In the genomic region with DNA sequence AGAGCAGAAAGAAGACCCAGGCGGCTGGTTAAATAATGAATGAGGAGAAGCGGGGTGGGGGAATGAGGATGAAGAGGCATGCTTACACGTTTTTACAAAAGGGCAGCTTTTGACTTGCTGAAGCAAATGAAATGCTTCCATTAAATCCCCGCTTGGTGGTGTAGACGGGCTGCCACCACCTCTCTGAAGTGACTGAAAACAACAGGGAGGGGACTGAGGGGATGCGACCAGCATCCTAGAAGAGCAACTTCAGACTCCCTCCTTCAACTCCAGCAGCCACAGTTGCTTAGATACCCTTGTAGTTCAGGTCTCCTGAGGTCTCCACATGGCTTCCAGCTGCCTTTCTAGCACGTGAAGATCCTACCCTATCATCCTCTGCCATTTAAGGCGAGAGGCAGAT, we compare ENCODE assay signal across 22 cellular contexts.
"Had no signal": no experiment of that assay in that cellular context is flagged by ENCODE, and none has a peak within 500 bp of the region (broad histone marks: within the 10 kb centered on the region; RNA-seq: fewer than 3 reads in every experiment).

No MANE protein-coding gene starts in this region.

- H3K9me3 ChIP-seq: prostate gland, spleen, testis, tibial nerve, upper lobe of right lung, vagina had no signal

- H2AFZ ChIP-seq: hepatocyte, parathyroid adenoma had no signal

- ATAC-seq: effector memory CD8-positive, alpha-beta T cell; foreskin keratinocyte; left colon; left ventricle myocardium superior; sciatic nerve; stimulated activated memory B cell treated with anti-CD40 and anti-IgM and Interleukin-4, amounts not matched to agents 10 μg/mL and 1 μg/mL and 100 μg/mL, for 72 hours; stimulated activated naive CD8-positive, alpha-beta T cell treated with anti-CD3 and anti-CD28 coated beads, Interleukin-15, amount 100 ng/mL, for 72 hours; upper lobe of right lung had no signal

- H3K79me2 ChIP-seq: hepatocyte, parathyroid adenoma had no signal

- H3K36me3 ChIP-seq: prostate gland, spleen, tibial nerve, upper lobe of right lung, vagina had no signal

- H3K9ac ChIP-seq: parathyroid adenoma had no signal

- DNase-seq: effector memory CD8-positive, alpha-beta T cell; erythroblast; foreskin keratinocyte; left colon; left ventricle myocardium superior; mesenchymal stem cell; naive B cell; spleen; stimulated activated CD4-positive, alpha-beta T cell treated with anti-CD3 and anti-CD28 coated beads, Interleukin-15, amount 100 ng/mL, for 24 hours; stimulated activated CD4-positive, alpha-beta T cell treated with anti-CD3 and anti-CD28 coated beads, Interleukin-1b, Interleukin-23, amount 100 ng/mL, for 48 hours; stimulated activated CD4-positive, alpha-beta T cell treated with anti-CD3 and anti-CD28 coated beads, Interleukin-4, amount 100 ng/mL, for 24 hours; stimulated activated naive CD8-positive, alpha-beta T cell treated with anti-CD3 and anti-CD28 coated beads, Interleukin-15, amount 100 ng/mL, for 72 hours; testis; upper lobe of right lung had no signal

- H3K27me3 ChIP-seq: hepatocyte, spleen, testis, tibial nerve, upper lobe of right lung, vagina had no signal

- H3K4me3 ChIP-seq: hepatocyte, lung, prostate gland, spleen, testis, tibial nerve, upper lobe of right lung, vagina had no signal

- H3K4me2 ChIP-seq: hepatocyte had no signal

- H3K4me1 ChIP-seq: foreskin keratinocyte, parathyroid adenoma, prostate gland had no signal

- H3K27ac ChIP-seq: foreskin keratinocyte, hepatocyte, parathyroid adenoma, prostate gland, spleen, testis, tibial nerve, upper lobe of right lung, vagina had no signal
